8 cellular contexts compared by ENCODE assay signal in genomic region chr5:77076961-77077820, GRCh38. TPM values are rescaled to one million over a fixed set of nuclear protein-coding genes. Genes with fewer than 3 reads are reported as not detected.
A peak's percentile ranks its signal among the peaks of the same experiment; 100 is the strongest.
DNase-seq lines count a peak whose midpoint lies in the region; ATAC-seq and TF ChIP-seq lines count a peak whose summit lies in the region.

No MANE protein-coding gene starts in this region.

- H3K9me3 ChIP-seq in HEK293 (ENCODE audit: control insufficient read depth, insufficient read depth, low read depth, low read length) (no peaks in the 10 kb centered on the region), muscle layer of colon (ENCODE audit: low read length) (no peaks in the 10 kb centered on the region)

- CTCF ChIA-PET in HEK293 (lab: Yijun Ruan, JAX) = interaction anchor here (0.6 to 2.6 kb wide), 17 partner anchors 10 to 1674 kb away, joined by 3 to 33 read pairs (median 4); partner anchors contain the start of gene ZBED3

- H3K27me3 ChIP-seq in muscle layer of colon (ENCODE audit: control insufficient read depth in 1 of 2, insufficient read depth in 2 of 2, low read length in 2 of 2) = no peaks in the 10 kb centered on the region

- TF ChIP-seq CTCF in HEK293 (tag by site-specific recombination; IDR thresholded peaks at IDR 0.05) = no peak

- peak overlapping the region; percentile 56 for H3K4me3 Mint-ChIP-seq in activated T-cell treated with anti-CD3 and anti-CD28 coated beads, Interleukin-2, amount 50 U/mL, for 24 hours

- peaks cover 10% of the 10 kb centered on the region for H3K4me1 Mint-ChIP-seq in activated T-cell treated with anti-CD3 and anti-CD28 coated beads, Interleukin-2, amount 50 U/mL, for 24 hours (ENCODE audit: low read depth)

- peak; percentile 48 to 77 for DNase-seq in NCI-H524 (lab: John Stamatoyannopoulos, UW)
- peak; percentile 78 for DNase-seq in activated T-cell treated with anti-CD3 and anti-CD28 coated beads, Interleukin-2, amount 50 U/mL, for 24 hours
- peak; percentile 79 for DNase-seq in stimulated activated naive CD8-positive, alpha-beta T cell treated with anti-CD3 and anti-CD28 coated beads, Interleukin-15, Interleukin-2, amounts not matched to agents 100 U/mL and 50 U/mL, for 24 hours
- DNase-seq in GOT3 (lab: John Stamatoyannopoulos, UW) = no peak

- H3K27ac ChIP-seq in HEK293 (ENCODE audit: extremely low read depth, low read depth, low read length) (peak overlapping the region; percentile 85), muscle layer of colon (ENCODE audit: low read depth, low read length) (peak overlapping the region; percentile 54)

- no peaks in the 10 kb centered on the region for H3K9me3 Mint-ChIP-seq in activated T-cell treated with anti-CD3 and anti-CD28 coated beads, Interleukin-2, amount 50 U/mL, for 24 hours

- H3K36me3 ChIP-seq in HEK293 (ENCODE audit: control insufficient read depth in 2 of 2, insufficient read depth in 1 of 2, low read length in 2 of 2) (peaks cover 0 to 27% of the 10 kb centered on the region in 2 experiments; a peak in 1 of 3 replicates), muscle layer of colon (ENCODE audit: insufficient read depth, low read length) (no peaks in the 10 kb centered on the region)

- no peaks in the 10 kb centered on the region for H3K27me3 Mint-ChIP-seq in activated T-cell treated with anti-CD3 and anti-CD28 coated beads, Interleukin-2, amount 50 U/mL, for 24 hours

- POLR2A ChIA-PET in HEK293 (lab: Yijun Ruan, JAX) = interaction anchor here (0.6 to 1.9 kb wide), 6 partner anchors 9 to 930 kb away, joined by 3 to 10 read pairs (median 4); partner anchors contain the start of genes AGGF1, WDR41 and ZBED3

- H3K36me3 Mint-ChIP-seq in activated T-cell treated with anti-CD3 and anti-CD28 coated beads, Interleukin-2, amount 50 U/mL, for 24 hours (ENCODE audit: low read depth) = peaks cover 2% of the 10 kb centered on the region

- H3K9ac ChIP-seq in muscle layer of colon (ENCODE audit: low read length) = no peak overlapping the region

- ATAC-seq in esophagus mucosa = peak; percentile 90
- peak; percentile 83 for ATAC-seq in stimulated activated naive CD8-positive, alpha-beta T cell treated with anti-CD3 and anti-CD28 coated beads, Interleukin-15, Interleukin-2, amounts not matched to agents 100 U/mL and 50 U/mL, for 24 hours

- H3K4me3 ChIP-seq in GM08714 (ENCODE audit: low read length) = peak overlapping the region; percentile 56; the same call in 1 of the 2 replicates
- H3K4me3 ChIP-seq in HEK293 (ENCODE audit: low read depth, low read length) = peak overlapping the region; percentile 34
- peak overlapping the region; percentile 51 to 53 for H3K4me3 ChIP-seq in muscle layer of colon (ENCODE audit: low read depth in 1 of 2, low read length in 2 of 2)

- no peak overlapping the region for H3K27ac Mint-ChIP-seq in activated T-cell treated with anti-CD3 and anti-CD28 coated beads, Interleukin-2, amount 50 U/mL, for 24 hours

- H3K4me1 ChIP-seq in HEK293 (ENCODE audit: control insufficient read depth, insufficient read depth, low read length) (peaks cover 3% of the 10 kb centered on the region), muscle layer of colon (ENCODE audit: insufficient read depth, low read length) (peaks cover 5% of the 10 kb centered on the region)

TF ChIP-seq in HEK293, 187 proteins besides CTCF, POLR2A, EP300 and RAD21:
- TF ChIP-seq SCRT2 (tag by site-specific recombination; IDR thresholded peaks at IDR 0.05) (no peak), ZNF335 (tag by site-specific recombination; conservative IDR thresholded peaks at IDR 0.05) (peak; percentile 70), ZIC2 (tag by site-specific recombination; IDR thresholded peaks at IDR 0.05) (peak; percentile 19; the same call in 1 of the 2 replicates), ZNF548 (tag by site-specific recombination; IDR thresholded peaks at IDR 0.05) (no peak), ZNF600 (tag by site-specific recombination; IDR thresholded peaks at IDR 0.05) (peak; percentile 54; the same call in 1 of the 2 replicates), ZBTB8A (tag by site-specific recombination; IDR thresholded peaks at IDR 0.05) (peak; percentile 88), ZNF596 (tag by site-specific recombination; IDR thresholded peaks at IDR 0.05) (0 out of 2 replicates have a peak, but pooled peaks have one; percentile 22), ZBTB26 (tag by site-specific recombination; optimal IDR thresholded peaks at IDR 0.05) (peak; percentile 37), PRDM6 (tag by site-specific recombination; IDR thresholded peaks at IDR 0.05) (no peak), ZSCAN30 (tag by site-specific recombination; IDR thresholded peaks at IDR 0.05) (no peak), ZNF660 (tag by site-specific recombination; IDR thresholded peaks at IDR 0.05) (0 out of 2 replicates have a peak, but pooled peaks have one; percentile 24), ZNF623 (tag by site-specific recombination; IDR thresholded peaks at IDR 0.05) (no peak)
- TF ChIP-seq, protein P1, sequence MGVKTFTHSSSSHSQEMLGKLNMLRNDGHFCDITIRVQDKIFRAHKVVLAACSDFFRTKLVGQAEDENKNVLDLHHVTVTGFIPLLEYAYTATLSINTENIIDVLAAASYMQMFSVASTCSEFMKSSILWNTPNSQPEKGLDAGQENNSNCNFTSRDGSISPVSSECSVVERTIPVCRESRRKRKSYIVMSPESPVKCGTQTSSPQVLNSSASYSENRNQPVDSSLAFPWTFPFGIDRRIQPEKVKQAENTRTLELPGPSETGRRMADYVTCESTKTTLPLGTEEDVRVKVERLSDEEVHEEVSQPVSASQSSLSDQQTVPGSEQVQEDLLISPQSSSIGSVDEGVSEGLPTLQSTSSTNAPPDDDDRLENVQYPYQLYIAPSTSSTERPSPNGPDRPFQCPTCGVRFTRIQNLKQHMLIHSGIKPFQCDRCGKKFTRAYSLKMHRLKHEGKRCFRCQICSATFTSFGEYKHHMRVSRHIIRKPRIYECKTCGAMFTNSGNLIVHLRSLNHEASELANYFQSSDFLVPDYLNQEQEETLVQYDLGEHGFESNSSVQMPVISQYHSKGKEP (tag by site-specific recombination; IDR thresholded peaks at IDR 0.05) = no peak

RNA-seq across cellular contexts. Expression of gene ZBED3, which starts 9.9 kb away (rescaled TPM):
- total RNA-seq in esophagus mucosa = 3.6 TPM

RNA-seq across cellular contexts. Expression of gene AGGF1, which starts 47.0 kb away (rescaled TPM):
- 11.4 TPM for total RNA-seq in esophagus mucosa
